Comparison of ENCODE assay signal across 1 cellular context in genomic region chr13:72727417-72728289, GRCh38.
A peak's percentile ranks its signal among the peaks of the same experiment; 100 is the strongest.
TF ChIP-seq lines count a peak whose summit lies in the region.

TSS of gene BORA (plus strand) at chr13:72727923. CDS start at chr13:72728941, 1,018 bp downstream.
TSS of gene MZT1 (minus strand) at chr13:72727629. CDS start at chr13:72727602, 27 bp downstream.

TF ChIP-seq in HepG2, 621 proteins besides CTCF, POLR2A, EP300 and RAD21 (continued from another document and continues in another):
- TF ChIP-seq ZNF605 (CRISPR knock-in tag; IDR thresholded peaks at IDR 0.05): peak; percentile 91
- TF ChIP-seq ATF7-NPFF (CRISPR knock-in tag; IDR thresholded peaks at IDR 0.05; ENCODE audit: low read depth): peak; percentile 100
- 0 out of 2 replicates have a peak, but pooled peaks have one; percentile 29 for TF ChIP-seq ZBTB43 (CRISPR knock-in tag; conservative IDR thresholded peaks at IDR 0.05)
- TF ChIP-seq ZKSCAN1 (IDR thresholded peaks at IDR 0.05; ENCODE audit: low read length): no peak
- no peak for TF ChIP-seq ZMYM3 (CRISPR knock-in tag; IDR thresholded peaks at IDR 0.05)
- TF ChIP-seq CSRNP1 (CRISPR knock-in tag; IDR thresholded peaks at IDR 0.05): peak; percentile 100
- TF ChIP-seq PBX3 (CRISPR knock-in tag; IDR thresholded peaks at IDR 0.05; ENCODE audit: borderline replicate concordance): no peak
- no peak for TF ChIP-seq FOXA1 (IDR thresholded peaks at IDR 0.05)
- TF ChIP-seq FOXA1 (CRISPR knock-in tag; IDR thresholded peaks at IDR 0.05): no peak
- peak; percentile 79 for TF ChIP-seq ZHX2 (IDR thresholded peaks at IDR 0.05; ENCODE audit: low read depth)
- TF ChIP-seq ZHX2 (CRISPR knock-in tag; IDR thresholded peaks at IDR 0.05; ENCODE audit: borderline replicate concordance): no peak
- TF ChIP-seq ZBTB37 (CRISPR knock-in tag; IDR thresholded peaks at IDR 0.05): peak; percentile 54; the same call in 1 of the 2 replicates
- no peak; the same call in 1 of the 2 replicates for TF ChIP-seq E2F2 (CRISPR knock-in tag; IDR thresholded peaks at IDR 0.05; ENCODE audit: borderline replicate concordance)
- no peak for TF ChIP-seq ZNF761 (CRISPR knock-in tag; conservative IDR thresholded peaks at IDR 0.05)
- peak; percentile 97 for TF ChIP-seq ZNF788 (CRISPR knock-in tag; IDR thresholded peaks at IDR 0.05; ENCODE audit: borderline replicate concordance)
- peak; percentile 54; the same call in 1 of the 2 replicates for TF ChIP-seq KDM2A (CRISPR knock-in tag; IDR thresholded peaks at IDR 0.05; ENCODE audit: borderline replicate concordance, low read depth)
- TF ChIP-seq AGO2 (optimal IDR thresholded peaks at IDR 0.05; ENCODE audit: low read depth, low read length): peak; percentile 48
- peak; percentile 82 for TF ChIP-seq ASH2L (IDR thresholded peaks at IDR 0.05; ENCODE audit: insufficient read length, low read depth, low read length)
- peak; percentile 62; the same call in 1 of the 2 replicates for TF ChIP-seq ZFP37 (CRISPR knock-in tag; IDR thresholded peaks at IDR 0.05; ENCODE audit: borderline replicate concordance)
- TF ChIP-seq KMT2A (CRISPR knock-in tag; IDR thresholded peaks at IDR 0.05): peak; percentile 89
- TF ChIP-seq ZBTB39 (CRISPR knock-in tag; IDR thresholded peaks at IDR 0.05): no peak
- peak; percentile 80 for TF ChIP-seq SPEN (CRISPR knock-in tag; IDR thresholded peaks at IDR 0.05; ENCODE audit: low read depth)
- TF ChIP-seq ZSCAN30 (CRISPR knock-in tag; IDR thresholded peaks at IDR 0.05): no peak
- no peak for TF ChIP-seq CAMTA2 (CRISPR knock-in tag; IDR thresholded peaks at IDR 0.05; ENCODE audit: borderline replicate concordance)
- no peak for TF ChIP-seq ZFP1 (CRISPR knock-in tag; IDR thresholded peaks at IDR 0.05)
- peak; percentile 13 for TF ChIP-seq XRCC5 (optimal IDR thresholded peaks at IDR 0.05; ENCODE audit: low read length)
- peak; percentile 100 for TF ChIP-seq ARID2 (CRISPR knock-in tag; IDR thresholded peaks at IDR 0.05; ENCODE audit: borderline replicate concordance)
- peak; percentile 81 for TF ChIP-seq KLF6 (CRISPR knock-in tag; IDR thresholded peaks at IDR 0.05)
- TF ChIP-seq PTBP1 (IDR thresholded peaks at IDR 0.05; ENCODE audit: low read depth, low read length, poor library complexity, severe bottlenecking): no peak
- no peak for TF ChIP-seq MYNN (CRISPR knock-in tag; IDR thresholded peaks at IDR 0.05; ENCODE audit: low read depth)
- TF ChIP-seq STAT6 (CRISPR knock-in tag; IDR thresholded peaks at IDR 0.05; ENCODE audit: borderline replicate concordance): no peak
- peak; percentile 93 for TF ChIP-seq ELF1 (CRISPR knock-in tag; IDR thresholded peaks at IDR 0.05)
- TF ChIP-seq AKAP8 (CRISPR knock-in tag; IDR thresholded peaks at IDR 0.05): peak; percentile 81; the same call in 1 of the 2 replicates
- TF ChIP-seq CHD2 (IDR thresholded peaks at IDR 0.05; ENCODE audit: low read depth, low read length): peak; percentile 46; the same call in 1 of the 2 replicates
- no peak; the same call in 1 of the 2 replicates for TF ChIP-seq IRF2 (CRISPR knock-in tag; IDR thresholded peaks at IDR 0.05)
- TF ChIP-seq MBNL3 (CRISPR knock-in tag; conservative IDR thresholded peaks at IDR 0.05): no peak
- peak; percentile 59; the same call in 1 of the 2 replicates for TF ChIP-seq ETV5 (CRISPR knock-in tag; IDR thresholded peaks at IDR 0.05; ENCODE audit: borderline replicate concordance)
- TF ChIP-seq E2F1 (CRISPR knock-in tag; IDR thresholded peaks at IDR 0.05): peak; percentile 92
- no peak; the same call in 1 of the 2 replicates for TF ChIP-seq GATA4 (IDR thresholded peaks at IDR 0.05; ENCODE audit: borderline replicate concordance, low read depth)
- TF ChIP-seq CENPX (CRISPR knock-in tag; IDR thresholded peaks at IDR 0.05): no peak
- no peak for TF ChIP-seq ZNF567 (CRISPR knock-in tag; IDR thresholded peaks at IDR 0.05; ENCODE audit: borderline replicate concordance)
- TF ChIP-seq ZNF232 (CRISPR knock-in tag; IDR thresholded peaks at IDR 0.05; ENCODE audit: borderline replicate concordance): peak; percentile 88
- no peak for TF ChIP-seq ZNF34 (CRISPR knock-in tag; IDR thresholded peaks at IDR 0.05; ENCODE audit: borderline replicate concordance)
- peak; percentile 70; the same call in 1 of the 2 replicates for TF ChIP-seq NAIF1 (CRISPR knock-in tag; IDR thresholded peaks at IDR 0.05; ENCODE audit: borderline replicate concordance)
- peak; percentile 100 for TF ChIP-seq MXI1 (IDR thresholded peaks at IDR 0.05; ENCODE audit: borderline replicate concordance, low read depth, low read length)
